Comparison of ENCODE assay signal across 15 cellular contexts in genomic region chr17:9169116-9169515, GRCh38.
DNase-seq lines count a peak whose midpoint lies in the region; ATAC-seq and TF ChIP-seq lines count a peak whose summit lies in the region.
"Had no signal": no experiment of that assay in that cellular context is flagged by ENCODE, and none has a peak within 500 bp of the region (broad histone marks: within the 10 kb centered on the region; RNA-seq: fewer than 3 reads in every experiment).

No MANE protein-coding gene starts in this region.

- CTCF ChIA-PET in PC-3 (lab: Charles Lee): no interaction called here

- 90 to 91% methylated on average over 3 of the region's 3 CpGs for WGBS in GM23248 (ENCODE audit: low coverage in 1 of 2, low lambda C conversion rate in 2 of 2, missing lambda C conversion rate in 2 of 2), 2 experiments

- H3K9me3 ChIP-seq in GM23248 (ENCODE audit: low read depth) (no peaks in the 10 kb centered on the region), PC-3 (ENCODE audit: low read length) (no peaks in the 10 kb centered on the region)
- H3K9me3 ChIP-seq: HAP-1 had no signal

- no peak overlapping the region for H3K27ac ChIP-seq in GM23248
- no peak overlapping the region for H3K27ac ChIP-seq in PC-3 (ENCODE audit: low read length)
- H3K27ac ChIP-seq: BLaER1 treated with 17β-estradiol and CSF1 and Interleukin-3, amounts not matched to agents 10 nM and 100 nM had no signal

- no peaks in the 10 kb centered on the region for H3F3A ChIP-seq in GM23248 (ENCODE audit: insufficient read depth)
- H3F3A ChIP-seq in PC-3 (ENCODE audit: low read length, unreplicated experiment): no peaks in the 10 kb centered on the region

- H4K20me1 ChIP-seq in GM23248 (ENCODE audit: insufficient read depth): no peaks in the 10 kb centered on the region
- no peaks in the 10 kb centered on the region for H4K20me1 ChIP-seq in PC-3 (ENCODE audit: low read length)
- H4K20me1 ChIP-seq: BLaER1 treated with 17β-estradiol and CSF1 and Interleukin-3, amounts not matched to agents 10 nM and 100 nM had no signal

- H3K79me2 ChIP-seq in GM23248 (ENCODE audit: insufficient read depth) (no peaks in the 10 kb centered on the region), PC-3 (ENCODE audit: low read length) (no peaks in the 10 kb centered on the region)

- H3K4me3 ChIP-seq in GM23248 (no peak overlapping the region), PC-3 (ENCODE audit: low read length) (no peak overlapping the region)
- H3K4me3 ChIP-seq: BLaER1 treated with 17β-estradiol and CSF1 and Interleukin-3, amounts not matched to agents 10 nM and 100 nM; HAP-1 had no signal

- intact Hi-C loops in PC-3 (cut with micrococcal nuclease): no loop called here

- BruUV-seq in PC-3 (replicated peaks; lab: Mats Ljungman, UMichigan): no TSS peak

- H3K9ac ChIP-seq in GM23248 (no peak overlapping the region), PC-3 (ENCODE audit: low read length) (no peak overlapping the region)
- H3K9ac ChIP-seq: BLaER1 treated with 17β-estradiol and CSF1 and Interleukin-3, amounts not matched to agents 10 nM and 100 nM had no signal

- no peak for ATAC-seq in PC-3
- ATAC-seq in GM21576 (IDR thresholded peaks at IDR 0.05; ENCODE audit: unreplicated experiment): no peak
- no peak for ATAC-seq in HG03097 (IDR thresholded peaks at IDR 0.05; ENCODE audit: low FRiP score, unreplicated experiment)
- no peak for ATAC-seq in HG03571 (IDR thresholded peaks at IDR 0.05; ENCODE audit: unreplicated experiment)

- H3K9me2 ChIP-seq in GM23248 (ENCODE audit: insufficient read depth) (no peaks in the 10 kb centered on the region), PC-3 (replicated peaks; ENCODE audit: low read length) (no peaks in the 10 kb centered on the region)

- in situ Hi-C loops in GM23248 (cut with MboI): no loop called here

- POLR2A ChIA-PET in PC-3 (lab: Charles Lee; ENCODE audit: unreplicated experiment): no interaction called here

- no peak overlapping the region for H2AFZ ChIP-seq in GM23248
- no peak overlapping the region for H2AFZ ChIP-seq in PC-3 (ENCODE audit: low read length)

- H3K4me2 ChIP-seq in GM23248 (ENCODE audit: unreplicated experiment) (no peak overlapping the region), PC-3 (ENCODE audit: low read length) (no peak overlapping the region)
- H3K4me2 ChIP-seq: BLaER1 treated with 17β-estradiol and CSF1 and Interleukin-3, amounts not matched to agents 10 nM and 100 nM had no signal

- TF ChIP-seq CTCF in PC-3 (conservative IDR thresholded peaks at IDR 0.05; ENCODE audit: low read depth, low read length): no peak

- no peaks in the 10 kb centered on the region for H3K36me3 ChIP-seq in GM23248 (ENCODE audit: low read depth)
- no peaks in the 10 kb centered on the region for H3K36me3 ChIP-seq in PC-3 (ENCODE audit: low read depth, low read length)
- H3K36me3 ChIP-seq: BLaER1 treated with 17β-estradiol and CSF1 and Interleukin-3, amounts not matched to agents 10 nM and 100 nM; HAP-1 had no signal

- DNase-seq in GM23248 (peak; percentile 11), PC-3 (peak; percentile 15), astrocyte of the hippocampus (ENCODE audit: low read depth, low spot score) (peak; percentile 68), kidney tubule cell (ENCODE audit: low spot score) (peak; percentile 17)
- DNase-seq in central memory CD4-positive, alpha-beta T cell: no peak
- DNase-seq: ACHN; Calu3; CD4-positive, CD25-positive, alpha-beta regulatory T cell; DMS 273 treated with DMSO at 0.1 percent for 48 hours; HFFc6 had no signal

- H3K4me1 ChIP-seq in GM23248 (ENCODE audit: insufficient read depth) (no peaks in the 10 kb centered on the region), PC-3 (ENCODE audit: insufficient read depth, low read length) (no peaks in the 10 kb centered on the region)
- H3K4me1 ChIP-seq: BLaER1 treated with 17β-estradiol and CSF1 and Interleukin-3, amounts not matched to agents 10 nM and 100 nM; HAP-1 had no signal

- H3K27me3 ChIP-seq in GM23248 (replicated peaks; ENCODE audit: insufficient read depth) (no peaks in the 10 kb centered on the region), PC-3 (ENCODE audit: low read length) (no peaks in the 10 kb centered on the region; the same call in 1 of the 2 replicates)
